ENCODE assay signal across 1 cellular context in the genomic region with DNA sequence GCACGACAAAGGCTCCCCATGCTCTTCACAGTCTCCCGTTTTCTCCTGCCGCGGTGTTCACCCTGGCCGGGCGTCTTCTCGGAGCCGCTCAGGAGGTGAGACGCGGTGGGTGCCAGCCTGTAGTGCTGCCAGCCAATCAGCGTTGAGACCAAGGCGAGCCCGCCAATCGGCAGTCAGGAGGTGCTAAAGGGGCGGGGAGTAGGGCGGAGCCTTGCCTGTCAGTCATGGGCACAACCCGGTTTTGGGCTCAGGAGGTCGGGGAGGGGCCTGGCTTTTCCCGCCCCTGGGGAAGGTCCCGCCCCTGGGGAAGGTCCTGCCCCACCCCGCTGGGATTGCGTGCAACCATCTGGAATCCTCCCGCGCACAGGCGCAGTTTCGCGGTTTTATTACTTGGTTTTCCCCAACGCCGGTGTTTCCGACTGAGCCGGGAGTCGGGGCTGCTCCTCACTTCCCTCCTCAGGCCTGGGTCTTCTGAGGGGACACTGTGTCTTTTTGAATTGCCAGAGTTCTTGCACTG.
TF ChIP-seq lines count a peak whose summit lies in the region.

A gene (minus strand): TSS at position 92 of the 517 bp plus-strand sequence. CDS start 1,421 bp downstream, outside the sequence.

TF ChIP-seq in H1, 55 proteins besides CTCF, POLR2A, EP300 and RAD21:
- no peak for TF ChIP-seq RNF2 (IDR thresholded peaks at IDR 0.05; ENCODE audit: borderline replicate concordance, low read depth, low read length, missing control alignments, poor library complexity, severe bottlenecking)
- TF ChIP-seq SP2 (IDR thresholded peaks at IDR 0.05; ENCODE audit: low read length): peak; percentile 43; the same call in 1 of the 2 replicates
- TF ChIP-seq, protein P1, sequence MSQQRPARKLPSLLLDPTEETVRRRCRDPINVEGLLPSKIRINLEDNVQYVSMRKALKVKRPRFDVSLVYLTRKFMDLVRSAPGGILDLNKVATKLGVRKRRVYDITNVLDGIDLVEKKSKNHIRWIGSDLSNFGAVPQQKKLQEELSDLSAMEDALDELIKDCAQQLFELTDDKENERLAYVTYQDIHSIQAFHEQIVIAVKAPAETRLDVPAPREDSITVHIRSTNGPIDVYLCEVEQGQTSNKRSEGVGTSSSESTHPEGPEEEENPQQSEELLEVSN (IDR thresholded peaks at IDR 0.05): peak; percentile 66
- TF ChIP-seq NRF1 (IDR thresholded peaks at IDR 0.05; ENCODE audit: low read depth, low read length): no peak
- no peak for TF ChIP-seq TCF12 (IDR thresholded peaks at IDR 0.05; ENCODE audit: low read depth, low read length)
- TF ChIP-seq CEBPB (IDR thresholded peaks at IDR 0.05; ENCODE audit: low read depth, low read length): no peak
- TF ChIP-seq CHD2 (IDR thresholded peaks at IDR 0.05; ENCODE audit: low read length): peak; percentile 81
- TF ChIP-seq, protein P2, sequence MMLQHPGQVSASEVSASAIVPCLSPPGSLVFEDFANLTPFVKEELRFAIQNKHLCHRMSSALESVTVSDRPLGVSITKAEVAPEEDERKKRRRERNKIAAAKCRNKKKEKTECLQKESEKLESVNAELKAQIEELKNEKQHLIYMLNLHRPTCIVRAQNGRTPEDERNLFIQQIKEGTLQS (IDR thresholded peaks at IDR 0.05; ENCODE audit: insufficient read depth, low read depth, low read length): no peak
- TF ChIP-seq MAFK (IDR thresholded peaks at IDR 0.05; ENCODE audit: low read depth, low read length): no peak
- TF ChIP-seq PHF8 (conservative IDR thresholded peaks at IDR 0.05; ENCODE audit: low read depth, low read length): peak; percentile 9; the same call in 1 of the 2 replicates
- no peak for TF ChIP-seq BACH1 (IDR thresholded peaks at IDR 0.05; ENCODE audit: low read length)
- TF ChIP-seq GABPA (IDR thresholded peaks at IDR 0.05; ENCODE audit: borderline replicate concordance, insufficient read depth, low read length): no peak
- TF ChIP-seq TAF1 (IDR thresholded peaks at IDR 0.05; ENCODE audit: low read depth, low read length): 0 out of 2 replicates have a peak, but pooled peaks have one; percentile 17
- TF ChIP-seq RFX5 (IDR thresholded peaks at IDR 0.05; ENCODE audit: borderline replicate concordance, low read depth, low read length): no peak
- TF ChIP-seq SUZ12 (IDR thresholded peaks at IDR 0.05; ENCODE audit: low read length): no peak
- no peak for TF ChIP-seq CBX5 (IDR thresholded peaks at IDR 0.05; ENCODE audit: low read depth, low read length)
- TF ChIP-seq RBBP5 (IDR thresholded peaks at IDR 0.05; ENCODE audit: borderline replicate concordance, low read depth, low read length): no peak
- TF ChIP-seq ZNF274 (IDR thresholded peaks at IDR 0.05; ENCODE audit: borderline replicate concordance, extremely low read depth, low read length): no peak
- TF ChIP-seq KDM4A (IDR thresholded peaks at IDR 0.05; ENCODE audit: low read depth, low read length, severe bottlenecking): no peak
- no peak for TF ChIP-seq SAP30 (IDR thresholded peaks at IDR 0.05; ENCODE audit: insufficient read depth, insufficient replicate concordance, low read length)
- TF ChIP-seq SP4 (IDR thresholded peaks at IDR 0.05; ENCODE audit: low read length): 0 out of 2 replicates have a peak, but pooled peaks have one; percentile 61
- TF ChIP-seq SP1 (IDR thresholded peaks at IDR 0.05; ENCODE audit: low read depth, low read length): peak; percentile 93
